In the genomic region with DNA sequence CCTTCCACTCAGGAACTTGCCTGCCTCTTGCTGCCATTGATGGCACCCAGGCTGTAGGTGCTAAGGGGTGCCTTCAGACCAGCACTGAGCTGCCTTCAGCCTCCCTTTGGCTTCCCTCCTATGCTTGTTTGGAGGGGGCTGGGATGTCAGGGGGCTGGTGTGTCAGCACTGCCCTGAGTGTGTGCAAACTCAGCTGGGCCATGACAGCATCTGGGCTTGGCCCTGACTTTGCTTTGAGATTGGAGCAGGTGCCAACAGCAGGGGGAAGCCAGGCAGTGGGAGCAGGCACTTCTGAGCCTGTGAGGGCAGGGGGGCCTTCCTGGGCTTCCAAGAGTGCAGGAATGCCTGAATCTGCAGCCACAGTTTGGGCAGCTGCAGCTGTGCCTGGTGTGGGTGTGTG, we compare ENCODE assay signal across 9 cellular contexts.
"Had no signal": no experiment of that assay in that cellular context is flagged by ENCODE, and none has a peak within 500 bp of the region (broad histone marks: within the 10 kb centered on the region; RNA-seq: fewer than 3 reads in every experiment).

No MANE protein-coding gene starts in this region.

- FAIRE-seq: H54, HTR-8/SVneo, K562 had no signal

- H3K4me3 ChIP-seq: GM23248, K562 had no signal

- H3K27ac Mint-ChIP-seq: H9 had no signal

- H3K9ac ChIP-seq: GM23248 had no signal

- H3K4me3 Mint-ChIP-seq: H9 had no signal

- ATAC-seq: K562 had no signal

- DNase-seq: GM23248, GOT3, H9, HCEC 1CT, IMR-90, KG1 had no signal

- H2AFZ ChIP-seq: GM23248 had no signal

- H3K4me1 Mint-ChIP-seq: H9 had no signal

- H3K27ac ChIP-seq: GM23248 had no signal
